In the genomic region with DNA sequence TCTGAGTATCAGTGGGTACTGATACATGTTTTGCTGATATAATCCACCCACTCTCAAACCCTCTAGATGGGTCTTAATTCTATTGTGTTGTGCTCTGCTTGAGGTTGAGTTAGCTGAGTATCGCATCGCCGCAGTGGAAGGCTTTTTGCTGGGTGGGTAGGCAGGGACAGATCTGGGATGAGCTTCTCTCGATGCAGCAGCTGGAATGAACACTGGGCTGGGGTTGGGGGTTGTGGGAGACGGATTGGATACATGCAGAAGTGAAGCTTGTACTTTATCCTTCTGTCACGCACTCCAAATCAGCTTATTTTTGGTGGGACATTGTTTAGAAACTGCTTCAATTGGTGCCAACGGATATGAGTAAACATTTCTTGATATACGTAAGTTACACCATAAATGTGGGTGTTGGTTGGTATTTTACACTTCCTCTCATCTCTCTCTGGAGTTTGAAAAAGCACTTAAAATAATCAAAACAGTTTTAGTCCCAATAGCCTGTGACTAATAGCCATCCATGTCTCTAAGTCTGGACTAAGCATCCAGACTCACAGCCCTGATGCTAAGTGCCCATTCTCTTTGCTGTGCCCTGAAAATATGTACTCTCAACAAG, we compare ENCODE assay signal across 15 cellular contexts.
DNase-seq lines count a peak whose midpoint lies in the region; ATAC-seq and TF ChIP-seq lines count a peak whose summit lies in the region.
"Had no signal": no experiment of that assay in that cellular context is flagged by ENCODE, and none has a peak within 500 bp of the region (broad histone marks: within the 10 kb centered on the region; RNA-seq: fewer than 3 reads in every experiment).

No MANE protein-coding gene starts in this region.

- H3K36me3 ChIP-seq in GM23248 (ENCODE audit: low read depth) (no peaks in the 10 kb centered on the region), mesendoderm (ENCODE audit: control insufficient read depth, insufficient read depth, low read length) (no peaks in the 10 kb centered on the region)
- H3K36me3 ChIP-seq: left ventricle myocardium inferior, right atrium auricular region, upper lobe of left lung had no signal

- peaks cover 15% of the 10 kb centered on the region for H3K4me1 ChIP-seq in GM23248 (ENCODE audit: insufficient read depth)
- no peaks in the 10 kb centered on the region for H3K4me1 ChIP-seq in mesendoderm (ENCODE audit: control insufficient read depth, low read depth, low read length)
- H3K4me1 ChIP-seq: left ventricle myocardium inferior, right atrium auricular region, upper lobe of left lung had no signal

- peak; percentile 62 for ATAC-seq in activated T-helper 17 cell treated with anti-CD3 and anti-CD28 coated beads, Interleukin-2, amount 50 U/mL, for 72 hours (replicated peaks)
- ATAC-seq: activated CD8-positive, alpha-beta memory T cell treated with anti-CD3 and anti-CD28 coated beads, Interleukin-2, amount 10 ng/mL, durations not matched to agents 7 days and 5 days had no signal

- H4K8ac ChIP-seq in mesendoderm (ENCODE audit: low read depth, low read length) = no peak overlapping the region

- H3K4ac ChIP-seq in mesendoderm (ENCODE audit: low read depth, low read length) = peak overlapping the region; percentile 59

- 63 to 65% methylated on average over 8 of the region's 8 CpGs for WGBS in GM23248 (ENCODE audit: low coverage in 1 of 2, low lambda C conversion rate in 2 of 2, missing lambda C conversion rate in 2 of 2), 2 experiments
- no CpG with 5 or more reads among the region's 8 CpGs for WGBS in mesendoderm (ENCODE audit: extremely low coverage, insufficient coverage, low lambda C conversion rate)

- H3K9me3 ChIP-seq in AG04450 (ENCODE audit: control insufficient read depth, insufficient read depth, low read length) (no peaks in the 10 kb centered on the region), GM23248 (ENCODE audit: low read depth) (no peaks in the 10 kb centered on the region)
- H3K9me3 ChIP-seq: left ventricle myocardium inferior, mucosa of descending colon, right atrium auricular region, upper lobe of left lung had no signal

- H2BK15ac ChIP-seq in mesendoderm (replicated peaks; ENCODE audit: low read depth) = no peak overlapping the region

- H3K23ac ChIP-seq in mesendoderm (ENCODE audit: low read length) = no peak overlapping the region

- H3K18ac ChIP-seq in mesendoderm (ENCODE audit: low read length) = no peak overlapping the region

- no peak overlapping the region for H2AK5ac ChIP-seq in mesendoderm (ENCODE audit: low read length)

- no peaks in the 10 kb centered on the region for H4K20me1 ChIP-seq in GM23248 (ENCODE audit: insufficient read depth)

- H3K27me3 ChIP-seq in AG04450 (ENCODE audit: control insufficient read depth, insufficient read depth, low read length) (no peaks in the 10 kb centered on the region), GM23248 (replicated peaks; ENCODE audit: insufficient read depth) (no peaks in the 10 kb centered on the region), mesendoderm (ENCODE audit: insufficient read depth, low read length, poor library complexity) (no peaks in the 10 kb centered on the region)
- H3K27me3 ChIP-seq: right atrium auricular region, upper lobe of left lung had no signal

- no peaks in the 10 kb centered on the region for H3K9me2 ChIP-seq in GM23248 (ENCODE audit: insufficient read depth)

- H3K79me1 ChIP-seq in mesendoderm (ENCODE audit: low read length) = no peaks in the 10 kb centered on the region

- H3K36me3 Mint-ChIP-seq in activated T-helper 17 cell treated with anti-CD3 and anti-CD28 coated beads, Interleukin-2, amount 50 U/mL, for 72 hours (ENCODE audit: low read depth) = no peaks in the 10 kb centered on the region
- H3K36me3 Mint-ChIP-seq in glutamatergic neuron (ENCODE audit: unreplicated experiment) = no peaks in the 10 kb centered on the region
- H3K36me3 Mint-ChIP-seq in T-helper 2 cell treated with Interferon-gamma antibody and Interleukin-4, amounts not matched to agents 5 μg/mL and 100 μg/mL, for 36 hours (ENCODE audit: low read depth) = no peaks in the 10 kb centered on the region
- H3K36me3 Mint-ChIP-seq: activated CD8-positive, alpha-beta memory T cell treated with anti-CD3 and anti-CD28 coated beads, Interleukin-2, amount 10 ng/mL, durations not matched to agents 7 days and 5 days had no signal

- H3K4me2 ChIP-seq in GM23248 (ENCODE audit: unreplicated experiment) = peak overlapping the region; percentile 1
- no peak overlapping the region for H3K4me2 ChIP-seq in mesendoderm (ENCODE audit: low read length)

- TF ChIP-seq CTCF in AG04450 (IDR thresholded peaks at IDR 0.05; ENCODE audit: low read depth, low read length) (no peak), glutamatergic neuron (IDR thresholded peaks at IDR 0.05; ENCODE audit: partially characterized antibody, unreplicated experiment) (no peak)

- in situ Hi-C loops in GM23248 (cut with MboI) = no loop called here

- H3K4me3 Mint-ChIP-seq in activated T-helper 17 cell treated with anti-CD3 and anti-CD28 coated beads, Interleukin-2, amount 50 U/mL, for 72 hours = no peak overlapping the region
- no peak overlapping the region for H3K4me3 Mint-ChIP-seq in glutamatergic neuron (ENCODE audit: unreplicated experiment)
- H3K4me3 Mint-ChIP-seq in T-helper 2 cell treated with Interferon-gamma antibody and Interleukin-4, amounts not matched to agents 5 μg/mL and 100 μg/mL, for 36 hours = no peak overlapping the region
- H3K4me3 Mint-ChIP-seq: activated CD8-positive, alpha-beta memory T cell treated with anti-CD3 and anti-CD28 coated beads, Interleukin-2, amount 10 ng/mL, durations not matched to agents 7 days and 5 days; B cell; stimulated activated naive CD8-positive, alpha-beta T cell treated with anti-CD3 and anti-CD28 coated beads, Interleukin-15, Interleukin-2, amounts not matched to agents 100 ng/mL and 50 ng/mL, for 24 hours had no signal

- H3K27ac ChIP-seq in AG04450 (ENCODE audit: low read depth, low read length) (no peak overlapping the region), GM23248 (peak overlapping the region; percentile 49), mesendoderm (ENCODE audit: low read depth, low read length) (no peak overlapping the region)
- H3K27ac ChIP-seq: left ventricle myocardium inferior, right atrium auricular region, upper lobe of left lung had no signal

- no peak overlapping the region for H3K9ac ChIP-seq in GM23248
- H3K9ac ChIP-seq in mesendoderm (ENCODE audit: low read length) = no peak overlapping the region

- no peak overlapping the region for H2BK120ac ChIP-seq in mesendoderm (ENCODE audit: low read depth, low read length)

- no peak overlapping the region for H3K56ac ChIP-seq in mesendoderm (ENCODE audit: low read length)

- H3K4me1 Mint-ChIP-seq in activated T-helper 17 cell treated with anti-CD3 and anti-CD28 coated beads, Interleukin-2, amount 50 U/mL, for 72 hours = no peaks in the 10 kb centered on the region
- H3K4me1 Mint-ChIP-seq in glutamatergic neuron (ENCODE audit: low read depth, unreplicated experiment) = peaks cover 7% of the 10 kb centered on the region
- H3K4me1 Mint-ChIP-seq in T-helper 2 cell treated with Interferon-gamma antibody and Interleukin-4, amounts not matched to agents 5 μg/mL and 100 μg/mL, for 36 hours (ENCODE audit: low read depth) = peaks cover 1% of the 10 kb centered on the region
- H3K4me1 Mint-ChIP-seq: B cell had no signal

- no peak overlapping the region for H2BK5ac ChIP-seq in mesendoderm (ENCODE audit: low read length)

- H2AFZ ChIP-seq in GM23248 = no peak overlapping the region

- POLR2A ChIA-PET in AG04450 (lab: Yijun Ruan, JAX) = interaction anchor here (1.1 kb wide), 1 partner anchor 44 kb away, joined by 3 read pairs; no protein-coding TSS in a partner anchor

- H3K4me3 ChIP-seq in AG04450 (ENCODE audit: low read depth, low read length) (peak overlapping the region; percentile 12; the same call in 1 of the 2 replicates), GM23248 (no peak overlapping the region), mesendoderm (ENCODE audit: low read length) (no peak overlapping the region)
- H3K4me3 ChIP-seq: left ventricle myocardium inferior, mucosa of descending colon, right atrium auricular region, upper lobe of left lung had no signal

- no peak overlapping the region for H3K27ac Mint-ChIP-seq in activated T-helper 17 cell treated with anti-CD3 and anti-CD28 coated beads, Interleukin-2, amount 50 U/mL, for 72 hours
- H3K27ac Mint-ChIP-seq in glutamatergic neuron (ENCODE audit: unreplicated experiment) = no peak overlapping the region
- no peak overlapping the region for H3K27ac Mint-ChIP-seq in T-helper 2 cell treated with Interferon-gamma antibody and Interleukin-4, amounts not matched to agents 5 μg/mL and 100 μg/mL, for 36 hours
- H3K27ac Mint-ChIP-seq: activated CD8-positive, alpha-beta memory T cell treated with anti-CD3 and anti-CD28 coated beads, Interleukin-2, amount 10 ng/mL, durations not matched to agents 7 days and 5 days; B cell; stimulated activated naive CD8-positive, alpha-beta T cell treated with anti-CD3 and anti-CD28 coated beads, Interleukin-15, Interleukin-2, amounts not matched to agents 100 ng/mL and 50 ng/mL, for 24 hours had no signal

- H3K79me2 ChIP-seq in GM23248 (ENCODE audit: insufficient read depth) (no peaks in the 10 kb centered on the region), mesendoderm (ENCODE audit: control insufficient read depth, insufficient read depth, low read length) (no peaks in the 10 kb centered on the region)

- DNase-seq in AG04450 (ENCODE audit: low read depth, low spot score) (no peak), GM23248 (peak; percentile 64), mesendoderm (no peak), NCI-H146 (lab: John Stamatoyannopoulos, UW) (no peak), glutamatergic neuron (no peak), SK-N-DZ (ENCODE audit: low spot score) (no peak)
- DNase-seq in T-helper 2 cell treated with Interferon-gamma antibody and Interleukin-4, amounts not matched to agents 5 μg/mL and 100 μg/mL, for 36 hours (ENCODE audit: low spot score) = no peak

- peaks cover 10% of the 10 kb centered on the region; the same call in 1 of the 2 replicates for H3F3A ChIP-seq in GM23248 (ENCODE audit: insufficient read depth)

- H3K27me3 Mint-ChIP-seq in activated T-helper 17 cell treated with anti-CD3 and anti-CD28 coated beads, Interleukin-2, amount 50 U/mL, for 72 hours = no peaks in the 10 kb centered on the region
- H3K27me3 Mint-ChIP-seq in glutamatergic neuron (ENCODE audit: unreplicated experiment) = no peaks in the 10 kb centered on the region
- H3K27me3 Mint-ChIP-seq in T-helper 2 cell treated with Interferon-gamma antibody and Interleukin-4, amounts not matched to agents 5 μg/mL and 100 μg/mL, for 36 hours (ENCODE audit: low read depth) = peaks cover 7% of the 10 kb centered on the region
- H3K27me3 Mint-ChIP-seq: B cell; stimulated activated naive CD8-positive, alpha-beta T cell treated with anti-CD3 and anti-CD28 coated beads, Interleukin-15, Interleukin-2, amounts not matched to agents 100 ng/mL and 50 ng/mL, for 24 hours had no signal

- H4K5ac ChIP-seq in mesendoderm (ENCODE audit: low read length) = no peak overlapping the region

- no peaks in the 10 kb centered on the region for H3K9me3 Mint-ChIP-seq in activated T-helper 17 cell treated with anti-CD3 and anti-CD28 coated beads, Interleukin-2, amount 50 U/mL, for 72 hours
- H3K9me3 Mint-ChIP-seq in glutamatergic neuron (ENCODE audit: unreplicated experiment) = no peaks in the 10 kb centered on the region
- H3K9me3 Mint-ChIP-seq in T-helper 2 cell treated with Interferon-gamma antibody and Interleukin-4, amounts not matched to agents 5 μg/mL and 100 μg/mL, for 36 hours = no peaks in the 10 kb centered on the region
- H3K9me3 Mint-ChIP-seq: stimulated activated naive CD8-positive, alpha-beta T cell treated with anti-CD3 and anti-CD28 coated beads, Interleukin-15, Interleukin-2, amounts not matched to agents 100 ng/mL and 50 ng/mL, for 24 hours had no signal

- CTCF ChIA-PET in AG04450 (lab: Charles Lee) = interaction anchor here (0.7 to 2.3 kb wide), 18 partner anchors 9 to 543 kb away, joined by 3 to 15 read pairs (median 3); partner anchors contain the start of gene TACR1
